In genomic region chr10:106714734-106715368, GRCh38 we compare ENCODE assay signal across 18 cellular contexts.
"Had no signal": no experiment of that assay in that cellular context is flagged by ENCODE, and none has a peak within 500 bp of the region (broad histone marks: within the 10 kb centered on the region; RNA-seq: fewer than 3 reads in every experiment).

No MANE protein-coding gene starts in this region.

- ATAC-seq: activated CD4-positive, alpha-beta T cell treated with anti-CD3 and anti-CD28 coated beads for 36 hours; gastroesophageal sphincter; heart left ventricle; left colon; naive thymus-derived CD4-positive, alpha-beta T cell; WTC11 had no signal

- DNase-seq: activated CD4-positive, alpha-beta memory T cell treated with anti-CD3 and anti-CD28 coated beads for 36 hours; activated CD4-positive, alpha-beta T cell treated with anti-CD3 and anti-CD28 coated beads for 36 hours; activated naive CD4-positive, alpha-beta T cell treated with Interleukin-2 at 50 U/mL for 16 hours; activated T-cell treated with anti-CD3 and anti-CD28 coated beads, Interleukin-2, amount 50 U/mL, for 48 hours; cerebellar nuclear complex; heart left ventricle; left colon; mesenchymal stem cell; naive thymus-derived CD4-positive, alpha-beta T cell; occipital lobe; retina; stimulated activated CD4-positive, alpha-beta T cell treated with anti-CD3 and anti-CD28 coated beads, Interleukin-2, amount 100 ng/mL, for 48 hours; stimulated activated CD8-positive, alpha-beta memory T cell treated with anti-CD3 and anti-CD28 coated beads, Interleukin-4, amount 100 ng/mL, for 48 hours; stimulated activated naive CD4-positive, alpha-beta T cell; T-helper 1 cell; upper lobe of left lung had no signal
